Comparison of ENCODE assay signal across 19 cellular contexts in genomic region chr20:22303523-22303922, GRCh38.
A peak's percentile ranks its signal among the peaks of the same experiment; 100 is the strongest.
DNase-seq lines count a peak whose midpoint lies in the region; ATAC-seq and TF ChIP-seq lines count a peak whose summit lies in the region.
"Had no signal": no experiment of that assay in that cellular context is flagged by ENCODE, and none has a peak within 500 bp of the region (broad histone marks: within the 10 kb centered on the region; RNA-seq: fewer than 3 reads in every experiment).

No MANE protein-coding gene starts in this region.

- ATAC-seq in GM23338 (no peak), RWPE2 (ENCODE audit: low read depth) (no peak), HG03097 (IDR thresholded peaks at IDR 0.05; ENCODE audit: low FRiP score, unreplicated experiment) (no peak), HG03432 (IDR thresholded peaks at IDR 0.05; ENCODE audit: unreplicated experiment) (no peak)
- ATAC-seq: activated T-cell treated with anti-CD3 and anti-CD28 coated beads, Interleukin-2, amount 50 U/mL, for 4 hours; gastroesophageal sphincter; natural killer cell treated with Interleukin-12 subunit alpha and Interleukin-12 subunit beta and Interleukin-15 and Interleukin-18, amount 100 ng/mL, for 72 hours had no signal

- 0 out of 2 replicates have a peak overlapping the region, but pooled peaks have one; percentile 49 for H2AFZ ChIP-seq in GM23338

- H3K27me3 ChIP-seq in Caco-2 (replicated peaks; ENCODE audit: control insufficient read depth, insufficient read depth, low read length) (no peaks in the 10 kb centered on the region; the same call in 1 of the 2 replicates), GM23338 (ENCODE audit: insufficient read depth) (no peaks in the 10 kb centered on the region), RWPE2 (ENCODE audit: insufficient read depth, poor library complexity, severe bottlenecking) (no peaks in the 10 kb centered on the region), esophagus squamous epithelium (peaks cover 0 to 4% (median 0%) of the 10 kb centered on the region in 4 donors)
- H3K27me3 ChIP-seq: gastroesophageal sphincter, SJCRH30 had no signal

- 50 to 79% methylated on average over 3 of the region's 3 CpGs for WGBS in esophagus squamous epithelium, 2 donors

- H4K20me1 ChIP-seq in GM23338 (replicated peaks; ENCODE audit: insufficient read depth) = no peaks in the 10 kb centered on the region

- H3K4me1 ChIP-seq in Caco-2 (no peaks in the 10 kb centered on the region), GM23338 (ENCODE audit: insufficient read depth) (no peaks in the 10 kb centered on the region; the same call in 1 of the 2 replicates), RWPE2 (ENCODE audit: insufficient read depth, poor library complexity, severe bottlenecking) (no peaks in the 10 kb centered on the region), esophagus squamous epithelium (no peaks in the 10 kb centered on the region)
- H3K4me1 ChIP-seq: gastroesophageal sphincter, SJCRH30 had no signal

- H3F3A ChIP-seq in GM23338 (replicated peaks; ENCODE audit: low read depth) = no peaks in the 10 kb centered on the region

- POLR2A ChIA-PET in Caco-2 (lab: Charles Lee) = interaction anchor here (0.5 kb wide), 1 partner anchor 1283 kb away, joined by 3 read pairs; no protein-coding TSS in a partner anchor

- TF ChIP-seq POLR2A in esophagus squamous epithelium (IDR thresholded peaks at IDR 0.05) = no peak

- H3K4me3 Mint-ChIP-seq in Caco-2 (ENCODE audit: unreplicated experiment) = no peak overlapping the region
- H3K4me3 Mint-ChIP-seq in GM23338 = no peak overlapping the region
- H3K4me3 Mint-ChIP-seq: activated T-cell treated with anti-CD3 and anti-CD28 coated beads, Interleukin-2, amount 50 U/mL, for 4 hours; natural killer cell treated with Interleukin-12 subunit alpha and Interleukin-12 subunit beta and Interleukin-15 and Interleukin-18, amount 100 ng/mL, for 72 hours had no signal

- TF ChIP-seq CTCF in Caco-2 (IDR thresholded peaks at IDR 0.05; ENCODE audit: insufficient read depth in 1 of 2, low read depth in 1 of 2, low read length in 1 of 2, severe bottlenecking in 1 of 2, unreplicated experiment in 1 of 2) = peak; percentile 36 to 58
- peak; percentile 57 to 62 for TF ChIP-seq CTCF in GM23338 (conservative IDR thresholded peaks at IDR 0.05; ENCODE audit: low read depth in 2 of 2)
- peak; percentile 33 for TF ChIP-seq CTCF in RWPE2 (IDR thresholded peaks at IDR 0.05; ENCODE audit: poor library complexity, severe bottlenecking)
- TF ChIP-seq CTCF in esophagus squamous epithelium (IDR thresholded peaks at IDR 0.05) = no peak

- H3K36me3 ChIP-seq in Caco-2 (ENCODE audit: control insufficient read depth, insufficient read depth, low read length) (no peaks in the 10 kb centered on the region), GM23338 (ENCODE audit: insufficient read depth) (no peaks in the 10 kb centered on the region; the same call in 1 of the 2 replicates), RWPE2 (ENCODE audit: low read depth) (no peaks in the 10 kb centered on the region), esophagus squamous epithelium (no peaks in the 10 kb centered on the region)
- H3K36me3 ChIP-seq: gastroesophageal sphincter, SJCRH30 had no signal

- no peaks in the 10 kb centered on the region for H3K9me3 Mint-ChIP-seq in Caco-2 (ENCODE audit: unreplicated experiment)
- H3K9me3 Mint-ChIP-seq in GM23338 = no peaks in the 10 kb centered on the region; the same call in 2 of the 3 replicates
- H3K9me3 Mint-ChIP-seq: natural killer cell treated with Interleukin-12 subunit alpha and Interleukin-12 subunit beta and Interleukin-15 and Interleukin-18, amount 100 ng/mL, for 72 hours had no signal

- H3K36me3 Mint-ChIP-seq in Caco-2 (ENCODE audit: insufficient read depth, unreplicated experiment) (no peaks in the 10 kb centered on the region), GM23338 (ENCODE audit: low read depth) (no peaks in the 10 kb centered on the region)
- H3K36me3 Mint-ChIP-seq: natural killer cell treated with Interleukin-12 subunit alpha and Interleukin-12 subunit beta and Interleukin-15 and Interleukin-18, amount 100 ng/mL, for 72 hours had no signal

- intact Hi-C loops in Caco-2 (cut with micrococcal nuclease; ENCODE audit: unreplicated experiment) = no loop called here
- intact Hi-C loops in esophagus squamous epithelium (cut with DNase I) = no loop called here

- H3K27me3 Mint-ChIP-seq in Caco-2 (ENCODE audit: insufficient read depth, unreplicated experiment) = peaks cover 7% of the 10 kb centered on the region
- peaks cover 11% of the 10 kb centered on the region for H3K27me3 Mint-ChIP-seq in GM23338 (ENCODE audit: insufficient read depth, low read depth, poor library complexity)

- no peak overlapping the region for H3K4me2 ChIP-seq in GM23338

- DNase-seq in Caco-2 (peak in 1 of 2 experiments; percentile 14), GM23338 (ENCODE audit: low spot score) (peak; percentile 64), RWPE2 (ENCODE audit: low spot score) (no peak), iris pigment epithelial cell (ENCODE audit: low read depth) (peak; percentile 0), DMS114 treated with DMSO at 0.1 percent for 48 hours (lab: John Stamatoyannopoulos, UW; ENCODE audit: unreplicated experiment) (no peak), esophagus squamous epithelium (lab: John Stamatoyannopoulos, UW) (no peak)
- DNase-seq: activated T-cell treated with anti-CD3 and anti-CD28 coated beads, Interleukin-2, amount 50 U/mL, for 4 hours; amygdala; Calu3; dorsolateral prefrontal cortex; KBM-7; kidney glomerular epithelial cell; NCI-H2227 treated with DMSO at 0.1 percent for 48 hours; substantia nigra had no signal

- CTCF ChIA-PET in Caco-2 (lab: Charles Lee) = interaction anchor here (0.6 to 1.0 kb wide), 4 partner anchors 389 to 1365 kb away, joined by 3 to 4 read pairs (median 3); no protein-coding TSS in a partner anchor

- no peaks in the 10 kb centered on the region for H3K79me2 ChIP-seq in GM23338 (replicated peaks; ENCODE audit: insufficient read depth)

- no peaks in the 10 kb centered on the region for H3K9me3 ChIP-seq in Caco-2
- H3K9me3 ChIP-seq in RWPE2 (ENCODE audit: severe bottlenecking) = no peaks in the 10 kb centered on the region
- no peaks in the 10 kb centered on the region for H3K9me3 ChIP-seq in esophagus squamous epithelium
- H3K9me3 ChIP-seq: gastroesophageal sphincter had no signal

- H3K4me3 ChIP-seq in Caco-2 (ENCODE audit: low read depth, low read length) (no peak overlapping the region), GM23338 (no peak overlapping the region), RWPE2 (ENCODE audit: severe bottlenecking) (no peak overlapping the region), esophagus squamous epithelium (no peak overlapping the region)
- H3K4me3 ChIP-seq: dorsolateral prefrontal cortex, gastroesophageal sphincter, SJCRH30 had no signal

- H3K27ac Mint-ChIP-seq in Caco-2 (ENCODE audit: unreplicated experiment) (no peak overlapping the region), GM23338 (no peak overlapping the region)
- H3K27ac Mint-ChIP-seq: natural killer cell treated with Interleukin-12 subunit alpha and Interleukin-12 subunit beta and Interleukin-15 and Interleukin-18, amount 100 ng/mL, for 72 hours had no signal

- BruUV-seq in Caco-2 (replicated peaks; lab: Mats Ljungman, UMichigan) = no TSS peak

- peaks cover 10% of the 10 kb centered on the region for H3K9me2 ChIP-seq in GM23338 (ENCODE audit: insufficient read depth)

- no peaks in the 10 kb centered on the region for H3K4me1 Mint-ChIP-seq in Caco-2 (ENCODE audit: low read depth, unreplicated experiment)
- H3K4me1 Mint-ChIP-seq in GM23338 = peaks cover 5% of the 10 kb centered on the region; the same call in 2 of the 3 replicates

- H3K27ac ChIP-seq in GM23338 (ENCODE audit: low read depth) = no peak overlapping the region
- no peak overlapping the region for H3K27ac ChIP-seq in RWPE2 (ENCODE audit: poor library complexity, severe bottlenecking)
- H3K27ac ChIP-seq in esophagus squamous epithelium = no peak overlapping the region
- H3K27ac ChIP-seq: dorsolateral prefrontal cortex, gastroesophageal sphincter, SJCRH30 had no signal

TF ChIP-seq in GM23338, 12 proteins besides CTCF, POLR2A, EP300 and RAD21 (continues in another document):
- TF ChIP-seq POLR2AphosphoS5 (IDR thresholded peaks at IDR 0.05; ENCODE audit: low read depth) = no peak
- no peak for TF ChIP-seq ZNF114 (CRISPR knock-in tag; IDR thresholded peaks at IDR 0.05)
- no peak for TF ChIP-seq EZH2 (IDR thresholded peaks at IDR 0.05; ENCODE audit: low read depth, unreplicated experiment)
- TF ChIP-seq STAT1 (IDR thresholded peaks at IDR 0.05; ENCODE audit: unreplicated experiment) = no peak
- TF ChIP-seq NANOG (IDR thresholded peaks at IDR 0.05; ENCODE audit: borderline replicate concordance) = no peak
- no peak for TF ChIP-seq REST (IDR thresholded peaks at IDR 0.05; ENCODE audit: unreplicated experiment)
- TF ChIP-seq JUNB (IDR thresholded peaks at IDR 0.05; ENCODE audit: unreplicated experiment) = no peak
- TF ChIP-seq EZH2phosphoT487 (IDR thresholded peaks at IDR 0.05; ENCODE audit: unreplicated experiment) = no peak
- no peak for TF ChIP-seq CREB1 (CRISPR knock-in tag; IDR thresholded peaks at IDR 0.05; ENCODE audit: low read depth)
- TF ChIP-seq ZNF331 (CRISPR knock-in tag; IDR thresholded peaks at IDR 0.05; ENCODE audit: low read depth) = no peak

Comparison
In these comparisons a context has a peak if more than half of its experiments do, and no peak if none do; other contexts are left out.
1. DNase-seq: peak in GM23338 (single experiment) and iris pigment epithelial cell (single experiment); none in RWPE2 (single experiment), DMS114 treated with DMSO at 0.1 percent for 48 hours (single experiment) and esophagus squamous epithelium (single experiment).
2. CTCF ChIP-seq: peak in Caco-2 (2 of 2), GM23338 (2 of 2) and RWPE2 (single experiment); none in esophagus squamous epithelium (0 of 6).